Comparison of ENCODE assay signal across 17 cellular contexts in the genomic region with DNA sequence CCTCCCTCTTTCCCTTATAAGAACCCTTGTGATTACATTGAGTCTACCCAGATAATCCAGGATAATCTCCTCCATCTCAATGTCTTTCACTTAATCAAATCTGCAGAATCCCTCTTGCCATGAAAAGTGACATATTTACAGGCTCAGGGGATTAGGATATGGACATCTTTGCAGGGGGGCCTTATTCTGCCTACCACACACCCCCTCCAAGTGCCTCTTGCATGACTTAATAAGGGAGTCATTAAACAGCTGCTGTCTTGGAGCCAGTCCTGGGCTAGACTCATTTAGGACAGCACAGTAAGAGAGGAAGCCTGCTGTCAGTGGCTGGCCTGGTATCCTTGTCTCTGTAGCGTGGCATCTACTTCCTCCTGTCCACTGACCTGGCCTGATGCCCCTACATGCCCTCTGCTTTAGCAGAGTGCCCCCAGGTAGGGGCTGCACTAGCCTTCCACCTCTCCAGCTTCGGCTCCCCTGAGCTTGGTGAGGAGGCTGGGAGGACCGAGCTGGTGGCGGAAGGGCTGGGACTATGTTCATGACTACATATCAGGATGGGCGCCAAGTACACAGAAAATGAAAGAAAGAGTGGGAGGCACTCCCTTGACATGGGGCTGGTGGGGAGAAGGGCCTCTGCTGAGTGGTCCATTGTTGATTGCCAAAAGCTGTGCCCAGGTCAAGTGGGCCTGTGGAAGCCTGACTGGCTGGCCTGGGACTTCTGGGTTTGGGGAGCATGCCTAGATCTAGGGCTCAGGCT. TPM values are rescaled to one million over a fixed set of nuclear protein-coding genes. Genes with fewer than 3 reads are reported as not detected.
"Had no signal": no experiment of that assay in that cellular context is flagged by ENCODE, and none has a peak within 500 bp of the region (broad histone marks: within the 10 kb centered on the region; RNA-seq: fewer than 3 reads in every experiment).

No MANE protein-coding gene starts in this region.

- H3K4me3 Mint-ChIP-seq: activated CD4-positive, alpha-beta memory T cell treated with anti-CD3 and anti-CD28 coated beads, Interleukin-2, amount 10 ng/mL, durations not matched to agents 7 days and 5 days; activated naive CD4-positive, alpha-beta T cell treated with anti-CD3 and anti-CD28 coated beads for 36 hours; naive thymus-derived CD8-positive, alpha-beta T cell; stimulated activated memory B cell treated with anti-CD40 and anti-IgM and Interleukin-4, amounts not matched to agents 10 μg/mL and 1 μg/mL and 100 μg/mL, for 72 hours had no signal

- H3K4me1 ChIP-seq: adrenal gland had no signal

- H3K4me1 Mint-ChIP-seq: stimulated activated memory B cell treated with anti-CD40 and anti-IgM and Interleukin-4, amounts not matched to agents 10 μg/mL and 1 μg/mL and 100 μg/mL, for 72 hours had no signal

- H3K27me3 ChIP-seq: adrenal gland, tibial artery had no signal

- H3K27ac ChIP-seq: adrenal gland, neutrophil, tibial artery had no signal

- DNase-seq: activated CD4-positive, alpha-beta memory T cell treated with anti-CD3 and anti-CD28 coated beads, Interleukin-2, amount 10 ng/mL, durations not matched to agents 7 days and 5 days; activated naive CD4-positive, alpha-beta T cell treated with anti-CD3 and anti-CD28 coated beads for 36 hours; central memory CD4-positive, alpha-beta T cell; erythroblast; left colon; midbrain; naive thymus-derived CD8-positive, alpha-beta T cell; posterior cingulate gyrus; right cardiac atrium; spleen; stimulated activated CD4-positive, alpha-beta T cell treated with anti-CD3 and anti-CD28 coated beads, Interleukin-1b, Interleukin-23, amount 100 ng/mL, for 48 hours had no signal

- H3K4me3 ChIP-seq: adrenal gland, lung, spleen, tibial artery had no signal

- H3K27ac Mint-ChIP-seq: activated CD4-positive, alpha-beta memory T cell treated with anti-CD3 and anti-CD28 coated beads, Interleukin-2, amount 10 ng/mL, durations not matched to agents 7 days and 5 days; activated naive CD4-positive, alpha-beta T cell treated with anti-CD3 and anti-CD28 coated beads for 36 hours; naive thymus-derived CD8-positive, alpha-beta T cell; stimulated activated memory B cell treated with anti-CD40 and anti-IgM and Interleukin-4, amounts not matched to agents 10 μg/mL and 1 μg/mL and 100 μg/mL, for 72 hours had no signal

- H3K9me3 Mint-ChIP-seq: activated CD4-positive, alpha-beta memory T cell treated with anti-CD3 and anti-CD28 coated beads, Interleukin-2, amount 10 ng/mL, durations not matched to agents 7 days and 5 days; activated naive CD4-positive, alpha-beta T cell treated with anti-CD3 and anti-CD28 coated beads for 36 hours; naive thymus-derived CD8-positive, alpha-beta T cell; stimulated activated memory B cell treated with anti-CD40 and anti-IgM and Interleukin-4, amounts not matched to agents 10 μg/mL and 1 μg/mL and 100 μg/mL, for 72 hours had no signal

- H3K36me3 Mint-ChIP-seq: stimulated activated memory B cell treated with anti-CD40 and anti-IgM and Interleukin-4, amounts not matched to agents 10 μg/mL and 1 μg/mL and 100 μg/mL, for 72 hours had no signal

- H3K36me3 ChIP-seq: adrenal gland, neutrophil, spleen, tibial artery had no signal

- ATAC-seq: left colon; naive thymus-derived CD8-positive, alpha-beta T cell; right cardiac atrium; stimulated activated memory B cell treated with anti-CD40 and anti-IgM and Interleukin-4, amounts not matched to agents 10 μg/mL and 1 μg/mL and 100 μg/mL, for 72 hours had no signal

- H3K9me3 ChIP-seq: adrenal gland, neutrophil, spleen, tibial artery had no signal

RNA-seq across cellular contexts. Expression of a gene that starts 17.2 kb away (rescaled TPM):
- total RNA-seq: activated CD4-positive, alpha-beta memory T cell treated with anti-CD3 and anti-CD28 coated beads, Interleukin-2, amount 10 ng/mL, durations not matched to agents 7 days and 5 days; T-helper 2 cell treated with Interferon-gamma antibody and Interleukin-4, amounts not matched to agents 100 ng/mL and 5 ng/mL, for 36 hours had no signal

RNA-seq across cellular contexts. Expression of a gene that starts 46.9 kb away (rescaled TPM):
- total RNA-seq: activated CD4-positive, alpha-beta memory T cell treated with anti-CD3 and anti-CD28 coated beads, Interleukin-2, amount 10 ng/mL, durations not matched to agents 7 days and 5 days; left colon; naive thymus-derived CD8-positive, alpha-beta T cell; right cardiac atrium; spleen; T-helper 2 cell treated with Interferon-gamma antibody and Interleukin-4, amounts not matched to agents 100 ng/mL and 5 ng/mL, for 36 hours had no signal
- polyA plus RNA-seq: naive thymus-derived CD8-positive, alpha-beta T cell; spleen had no signal
